1 cellular context compared by ENCODE assay signal in the genomic region with DNA sequence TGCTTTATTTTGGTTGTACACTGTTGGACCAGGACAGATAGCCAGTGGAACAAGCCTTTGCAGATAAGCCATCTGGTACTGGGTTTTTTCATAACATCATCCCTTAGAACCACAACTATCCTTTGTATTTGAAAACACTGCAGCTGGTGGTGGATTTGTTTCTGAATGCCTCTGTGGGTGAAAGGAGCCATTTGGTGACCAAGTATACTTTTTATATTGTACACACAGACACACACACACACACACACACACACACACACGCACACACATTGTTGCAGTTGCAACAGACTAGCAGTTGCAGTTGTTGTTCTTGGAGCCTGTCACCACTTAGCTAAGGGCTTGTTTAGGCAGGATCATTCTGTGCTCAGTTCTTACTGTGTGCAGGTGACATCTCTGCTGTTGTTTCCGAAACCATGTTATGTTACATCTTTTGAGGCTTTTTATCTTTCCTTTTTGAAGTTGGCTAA.
TF ChIP-seq lines count a peak whose summit lies in the region.

No MANE protein-coding gene starts in this region.

TF ChIP-seq in GM12878, 131 proteins besides CTCF, POLR2A, EP300 and RAD21 (continued from another document):
- TF ChIP-seq FOXK2 (IDR thresholded peaks at IDR 0.05) (no peak), SMARCA5 (IDR thresholded peaks at IDR 0.05) (no peak), CHD4 (IDR thresholded peaks at IDR 0.05) (no peak), ZBTB4 (CRISPR knock-in tag; IDR thresholded peaks at IDR 0.05) (no peak), NFIC (IDR thresholded peaks at IDR 0.05; ENCODE audit: low read depth, low read length) (no peak), SRF (IDR thresholded peaks at IDR 0.05; ENCODE audit: low read depth in 2 of 2, low read length in 2 of 2) (no peak), ZBTB40 (IDR thresholded peaks at IDR 0.05; ENCODE audit: borderline replicate concordance) (no peak), JUND (IDR thresholded peaks at IDR 0.05; ENCODE audit: low read depth, low read length) (no peak), MEF2B (IDR thresholded peaks at IDR 0.05; ENCODE audit: partially characterized antibody, poor library complexity, severe bottlenecking) (no peak)
- TF ChIP-seq, protein P1, sequence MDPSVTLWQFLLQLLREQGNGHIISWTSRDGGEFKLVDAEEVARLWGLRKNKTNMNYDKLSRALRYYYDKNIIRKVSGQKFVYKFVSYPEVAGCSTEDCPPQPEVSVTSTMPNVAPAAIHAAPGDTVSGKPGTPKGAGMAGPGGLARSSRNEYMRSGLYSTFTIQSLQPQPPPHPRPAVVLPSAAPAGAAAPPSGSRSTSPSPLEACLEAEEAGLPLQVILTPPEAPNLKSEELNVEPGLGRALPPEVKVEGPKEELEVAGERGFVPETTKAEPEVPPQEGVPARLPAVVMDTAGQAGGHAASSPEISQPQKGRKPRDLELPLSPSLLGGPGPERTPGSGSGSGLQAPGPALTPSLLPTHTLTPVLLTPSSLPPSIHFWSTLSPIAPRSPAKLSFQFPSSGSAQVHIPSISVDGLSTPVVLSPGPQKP (IDR thresholded peaks at IDR 0.05; ENCODE audit: low read depth, low read length), result no peak
- TF ChIP-seq, protein P2, sequence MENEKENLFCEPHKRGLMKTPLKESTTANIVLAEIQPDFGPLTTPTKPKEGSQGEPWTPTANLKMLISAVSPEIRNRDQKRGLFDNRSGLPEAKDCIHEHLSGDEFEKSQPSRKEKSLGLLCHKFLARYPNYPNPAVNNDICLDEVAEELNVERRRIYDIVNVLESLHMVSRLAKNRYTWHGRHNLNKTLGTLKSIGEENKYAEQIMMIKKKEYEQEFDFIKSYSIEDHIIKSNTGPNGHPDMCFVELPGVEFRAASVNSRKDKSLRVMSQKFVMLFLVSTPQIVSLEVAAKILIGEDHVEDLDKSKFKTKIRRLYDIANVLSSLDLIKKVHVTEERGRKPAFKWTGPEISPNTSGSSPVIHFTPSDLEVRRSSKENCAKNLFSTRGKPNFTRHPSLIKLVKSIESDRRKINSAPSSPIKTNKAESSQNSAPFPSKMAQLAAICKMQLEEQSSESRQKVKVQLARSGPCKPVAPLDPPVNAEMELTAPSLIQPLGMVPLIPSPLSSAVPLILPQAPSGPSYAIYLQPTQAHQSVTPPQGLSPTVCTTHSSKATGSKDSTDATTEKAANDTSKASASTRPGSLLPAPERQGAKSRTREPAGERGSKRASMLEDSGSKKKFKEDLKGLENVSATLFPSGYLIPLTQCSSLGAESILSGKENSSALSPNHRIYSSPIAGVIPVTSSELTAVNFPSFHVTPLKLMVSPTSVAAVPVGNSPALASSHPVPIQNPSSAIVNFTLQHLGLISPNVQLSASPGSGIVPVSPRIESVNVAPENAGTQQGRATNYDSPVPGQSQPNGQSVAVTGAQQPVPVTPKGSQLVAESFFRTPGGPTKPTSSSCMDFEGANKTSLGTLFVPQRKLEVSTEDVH (IDR thresholded peaks at IDR 0.05; ENCODE audit: low read depth, partially characterized antibody), result no peak
